Comparison of ENCODE assay signal across 1 cellular context in genomic region chr11:62024975-62025374, GRCh38.
TF ChIP-seq lines count a peak whose summit lies in the region.

No MANE protein-coding gene starts in this region.

TF ChIP-seq in SK-N-SH, 30 proteins besides CTCF, POLR2A, EP300 and RAD21 (continued from another document):
- TF ChIP-seq NFIC (IDR thresholded peaks at IDR 0.05; ENCODE audit: borderline replicate concordance) (no peak), NRF1 (IDR thresholded peaks at IDR 0.05; ENCODE audit: low read depth, low read length) (no peak), PBX3 (IDR thresholded peaks at IDR 0.05) (no peak), RFX5 (IDR thresholded peaks at IDR 0.05; ENCODE audit: low read length) (no peak), SMC3 (IDR thresholded peaks at IDR 0.05; ENCODE audit: low read depth, low read length) (no peak), MEF2A (IDR thresholded peaks at IDR 0.05; ENCODE audit: borderline replicate concordance, low read depth) (no peak), POLR2AphosphoS5 (IDR thresholded peaks at IDR 0.05; ENCODE audit: low read depth, low read length) (no peak), FOSL2 (IDR thresholded peaks at IDR 0.05; ENCODE audit: borderline replicate concordance, low read depth) (no peak)
TF ChIP-seq in SK-N-SH: peak in this region for 0.
